Comparison of ENCODE assay signal across 1 cellular context in genomic region chr7:108080094-108080656, GRCh38.
TF ChIP-seq lines count a peak whose summit lies in the region.

No MANE protein-coding gene starts in this region.

TF ChIP-seq in K562, 482 proteins besides CTCF, POLR2A, EP300 and RAD21 (continued from another document):
- TF ChIP-seq ZNF318 (IDR thresholded peaks at IDR 0.05; ENCODE audit: borderline replicate concordance in 1 of 2, low read depth in 1 of 2) (peak in 1 of 2 experiments; percentile 18; a peak in 1 of 4 replicates), SNAPC5 (CRISPR knock-in tag; IDR thresholded peaks at IDR 0.05) (no peak), FOXK2 (conservative IDR thresholded peaks at IDR 0.05 in 1 of 2, IDR thresholded peaks at IDR 0.05 in 1 of 2; ENCODE audit: low read depth in 2 of 2) (peak; percentile 75 to 81; a peak in 3 of 4 replicates), NEUROD1 (IDR thresholded peaks at IDR 0.05; ENCODE audit: borderline replicate concordance, low read depth, low read length, partially characterized antibody) (peak; percentile 53), CSDE1 (IDR thresholded peaks at IDR 0.05) (no peak), NR3C1 (CRISPR knock-in tag; IDR thresholded peaks at IDR 0.05) (no peak), HDAC3 (IDR thresholded peaks at IDR 0.05; ENCODE audit: borderline replicate concordance, partially characterized antibody) (peak; percentile 65), HLTF (IDR thresholded peaks at IDR 0.05) (no peak), ZNF12 (CRISPR knock-in tag; IDR thresholded peaks at IDR 0.05) (no peak), POU5F1 (IDR thresholded peaks at IDR 0.05; ENCODE audit: borderline replicate concordance, low read depth, low read length, partially characterized antibody) (no peak), ZNF644 (tag; IDR thresholded peaks at IDR 0.05; ENCODE audit: low read depth) (no peak), LEF1 (IDR thresholded peaks at IDR 0.05) (peak; percentile 88), MYC (IDR thresholded peaks at IDR 0.05; ENCODE audit: low read depth, low read length) (no peak), MYC (CRISPR knock-in tag; IDR thresholded peaks at IDR 0.05; ENCODE audit: borderline replicate concordance, low read depth) (no peak)
- TF ChIP-seq, protein P1, sequence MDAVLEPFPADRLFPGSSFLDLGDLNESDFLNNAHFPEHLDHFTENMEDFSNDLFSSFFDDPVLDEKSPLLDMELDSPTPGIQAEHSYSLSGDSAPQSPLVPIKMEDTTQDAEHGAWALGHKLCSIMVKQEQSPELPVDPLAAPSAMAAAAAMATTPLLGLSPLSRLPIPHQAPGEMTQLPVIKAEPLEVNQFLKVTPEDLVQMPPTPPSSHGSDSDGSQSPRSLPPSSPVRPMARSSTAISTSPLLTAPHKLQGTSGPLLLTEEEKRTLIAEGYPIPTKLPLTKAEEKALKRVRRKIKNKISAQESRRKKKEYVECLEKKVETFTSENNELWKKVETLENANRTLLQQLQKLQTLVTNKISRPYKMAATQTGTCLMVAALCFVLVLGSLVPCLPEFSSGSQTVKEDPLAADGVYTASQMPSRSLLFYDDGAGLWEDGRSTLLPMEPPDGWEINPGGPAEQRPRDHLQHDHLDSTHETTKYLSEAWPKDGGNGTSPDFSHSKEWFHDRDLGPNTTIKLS (IDR thresholded peaks at IDR 0.05; ENCODE audit: borderline replicate concordance, low read depth): no peak
